In the genomic region with DNA sequence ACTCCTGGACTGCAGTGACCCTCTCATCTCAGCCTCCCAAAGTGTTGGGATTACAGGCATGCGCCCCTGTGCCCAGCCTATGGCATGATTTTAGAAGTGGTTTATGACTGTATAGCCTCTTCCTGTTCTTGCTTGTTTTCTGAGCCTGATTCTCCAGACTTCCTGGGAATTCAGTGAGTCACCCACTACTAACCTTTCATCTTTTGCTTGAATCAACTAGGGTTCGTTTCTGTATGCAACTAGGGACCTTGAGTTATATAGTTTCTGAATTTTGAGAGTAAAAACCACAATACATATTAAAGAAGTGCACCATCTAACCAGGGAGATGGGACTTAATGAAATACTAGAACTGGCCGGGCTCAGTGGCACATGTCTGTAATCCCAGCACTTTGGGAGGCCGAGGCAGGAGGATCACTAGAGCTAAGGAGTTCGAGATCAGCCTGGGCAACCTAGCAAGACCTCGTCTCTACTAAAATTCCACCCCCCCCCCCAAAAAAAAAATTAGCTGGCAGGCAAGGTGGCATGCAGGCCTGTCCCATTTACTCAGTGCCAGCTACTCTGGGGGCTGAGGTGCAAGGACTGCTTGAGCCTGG, we compare ENCODE assay signal across 10 cellular contexts.
DNase-seq lines count a peak whose midpoint lies in the region; ATAC-seq, FAIRE-seq and TF ChIP-seq lines count a peak whose summit lies in the region.
"Had no signal": no experiment of that assay in that cellular context is flagged by ENCODE, and none has a peak within 500 bp of the region (broad histone marks: within the 10 kb centered on the region; RNA-seq: fewer than 3 reads in every experiment).

No MANE protein-coding gene starts in this region.

- TF ChIP-seq CTCF in epithelial cell of proximal tubule (conservative IDR thresholded peaks at IDR 0.05; ENCODE audit: low read depth, low read length) = no peak

- no peak overlapping the region for H3K9ac ChIP-seq in skeletal muscle satellite cell (ENCODE audit: low read depth, low read length)

- H3K4me3 ChIP-seq in epithelial cell of proximal tubule (ENCODE audit: low read depth, low read length) (no peak overlapping the region), skeletal muscle satellite cell (ENCODE audit: low read length) (no peak overlapping the region)
- H3K4me3 ChIP-seq: coronary artery had no signal

- no peak for FAIRE-seq in GM19239 (lab: Jason Lieb, UNC)

- H3K4me2 ChIP-seq in skeletal muscle satellite cell (ENCODE audit: low read length) = peak overlapping the region; percentile 65

- DNase-seq in HCEC 1CT (peak; percentile 85), SW 1271 (lab: John Stamatoyannopoulos, UW) (peak; percentile 32 to 92), epithelial cell of proximal tubule (ENCODE audit: low read depth) (peak; percentile 56), C1 segment of cervical spinal cord (lab: John Stamatoyannopoulos, UW) (no peak), NCI-H146 (lab: John Stamatoyannopoulos, UW) (no peak), GM19239 (ENCODE audit: insufficient read length, low spot score) (no peak)
- DNase-seq: NCI-H748 treated with DMSO at 0.1 percent for 48 hours had no signal

- H3K27me3 ChIP-seq in skeletal muscle satellite cell (ENCODE audit: control insufficient read depth, insufficient read depth, low read length) = no peaks in the 10 kb centered on the region

- ATAC-seq in GM19397 (IDR thresholded peaks at IDR 0.05; ENCODE audit: unreplicated experiment) = no peak

- peaks cover 16% of the 10 kb centered on the region for H3K4me1 ChIP-seq in skeletal muscle satellite cell (ENCODE audit: control insufficient read depth, insufficient read depth, low read length)

- H3K9me3 ChIP-seq in skeletal muscle satellite cell (replicated peaks; ENCODE audit: low read length) = no peaks in the 10 kb centered on the region

- H3K36me3 ChIP-seq in skeletal muscle satellite cell (ENCODE audit: insufficient read depth, low read length) = no peaks in the 10 kb centered on the region

Comparison
In these comparisons a context has a peak if more than half of its experiments do, and no peak if none do; other contexts are left out.
1. DNase-seq: peak in HCEC 1CT (single experiment), SW 1271 (2 of 2) and epithelial cell of proximal tubule (single experiment); none in C1 segment of cervical spinal cord (0 of 14), NCI-H146 (single experiment) and GM19239 (single experiment).